ENCODE assay signal across 8 cellular contexts in the genomic region with DNA sequence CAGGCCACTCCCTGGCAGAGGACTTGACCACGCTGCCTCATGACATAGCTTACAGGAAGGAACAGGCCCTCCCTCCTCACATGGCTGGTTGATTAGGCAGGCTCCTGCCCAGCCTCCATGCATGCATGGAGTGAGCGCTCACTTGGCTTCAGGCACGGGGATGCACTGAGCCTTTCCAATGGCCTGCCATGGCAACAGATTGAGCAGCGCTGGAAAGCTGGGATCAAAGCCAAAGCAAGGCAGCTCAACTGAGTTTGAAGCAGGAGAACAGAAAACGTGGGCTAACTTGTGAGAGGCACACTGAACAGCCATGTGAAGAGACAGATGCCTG. TPM values are rescaled to one million over a fixed set of nuclear protein-coding genes. Genes with fewer than 3 reads are reported as not detected.
DNase-seq lines count a peak whose midpoint lies in the region; TF ChIP-seq lines count a peak whose summit lies in the region.

No MANE protein-coding gene starts in this region.

- no peaks in the 10 kb centered on the region for H3K79me2 ChIP-seq in hepatocyte

- H3K36me3 ChIP-seq in muscle layer of duodenum (ENCODE audit: control insufficient read depth in 1 of 2, insufficient read depth in 2 of 2, low read length in 2 of 2) = peaks cover 83 to 96% of the 10 kb centered on the region in 2 donors
- H3K36me3 ChIP-seq in hepatocyte (replicated peaks; ENCODE audit: insufficient read depth, low read depth) = no peaks in the 10 kb centered on the region

- peaks cover 7% of the 10 kb centered on the region for H3K4me1 Mint-ChIP-seq in CD14-positive monocyte

- no peak overlapping the region for H2AFZ ChIP-seq in hepatocyte

- WGBS in hepatocyte (ENCODE audit: low lambda C conversion rate, missing lambda C conversion rate) = 78% methylated on average over 5 of the region's 5 CpGs

- H3K27me3 ChIP-seq in muscle layer of duodenum (ENCODE audit: low read depth, low read length) (no peaks in the 10 kb centered on the region), hepatocyte (no peaks in the 10 kb centered on the region)

- H3K4me2 ChIP-seq in hepatocyte = no peak overlapping the region

- no peak for TF ChIP-seq CTCF in CD14-positive monocyte (IDR thresholded peaks at IDR 0.05)
- no peak for TF ChIP-seq CTCF in hepatocyte (IDR thresholded peaks at IDR 0.05; ENCODE audit: poor library complexity)

- peak overlapping the region in 4 of 7 donors; percentile 3 to 78 (median 32) for H3K27ac Mint-ChIP-seq in CD14-positive monocyte

- no peaks in the 10 kb centered on the region for H4K20me1 ChIP-seq in hepatocyte (ENCODE audit: insufficient read depth, poor library complexity, severe bottlenecking)

- no peaks in the 10 kb centered on the region for H3K9me3 ChIP-seq in muscle layer of duodenum (ENCODE audit: control insufficient read depth in 1 of 2, low read length in 2 of 2)
- no peaks in the 10 kb centered on the region for H3K9me3 ChIP-seq in hepatocyte (ENCODE audit: low read depth)

- intact Hi-C loops in CD14-positive monocyte (cut with micrococcal nuclease) = loop anchor here in 1 of 2 donors (10.0 kb wide), 1 partner anchor 51 kb away; no protein-coding TSS in a partner anchor

- H3K27me3 Mint-ChIP-seq in CD14-positive monocyte (ENCODE audit: low read depth in 3 of 3) = peaks cover 2 to 10% (median 7%) of the 10 kb centered on the region in 3 donors

- peaks cover 6 to 16% of the 10 kb centered on the region in 2 donors for H3K4me1 ChIP-seq in muscle layer of duodenum (ENCODE audit: control insufficient read depth in 1 of 2, insufficient read depth in 2 of 2, low read length in 2 of 2)
- H3K4me1 ChIP-seq in hepatocyte (ENCODE audit: insufficient read depth) = no peaks in the 10 kb centered on the region

- H3K36me3 Mint-ChIP-seq in CD14-positive monocyte = peaks cover 99 to 100% of the 10 kb centered on the region in 2 donors

- no peaks in the 10 kb centered on the region for H3K9me2 ChIP-seq in hepatocyte (replicated peaks; ENCODE audit: insufficient read depth)

- peak overlapping the region; percentile 65 for H3K27ac ChIP-seq in muscle layer of duodenum (ENCODE audit: low read length)
- H3K27ac ChIP-seq in hepatocyte = no peak overlapping the region

- H3K4me3 ChIP-seq in muscle layer of duodenum (ENCODE audit: low read depth in 1 of 2, low read length in 2 of 2) (no peak overlapping the region), hepatocyte (no peak overlapping the region)

- H3K9me3 Mint-ChIP-seq in CD14-positive monocyte = peaks cover 0 to 3% (median 0%) of the 10 kb centered on the region in 7 donors

- no peak overlapping the region for H3K4me3 Mint-ChIP-seq in CD14-positive monocyte

- no peak for DNase-seq in CD14-positive monocyte (ENCODE audit: low spot score)
- DNase-seq in NCI-H2196 treated with DMSO at 0.1 percent for 48 hours (lab: John Stamatoyannopoulos, UW; ENCODE audit: unreplicated experiment) = peak; percentile 80
- peak; percentile 91 for DNase-seq in epidermal melanocyte (ENCODE audit: insufficient read length, low spot score)
- DNase-seq in NCI-H82 (lab: John Stamatoyannopoulos, UW) = no peak
- DNase-seq in activated CD4-positive, CD25-positive, alpha-beta regulatory T cell (lab: John Stamatoyannopoulos, UW) = no peak
- no peak for DNase-seq in NCI-H2107 (lab: John Stamatoyannopoulos, UW)
- DNase-seq in hepatocyte (ENCODE audit: low spot score) = no peak

RNA-seq across cellular contexts. Expression of gene GRAMD2A, which starts 5.9 kb away (rescaled TPM):
- polyA plus RNA-seq in CD14-positive monocyte (not detected), hepatocyte (4.6 and 7.9 TPM in 2 replicates)
- 2.2 and 4.4 TPM in 2 replicates for total RNA-seq in hepatocyte

RNA-seq across cellular contexts. Expression of gene PKM, which starts 27.5 kb away (rescaled TPM):
- polyA plus RNA-seq in CD14-positive monocyte (100 to 1,000 TPM; 986 to 999 TPM), hepatocyte (376 and 403 TPM in 2 replicates)
- total RNA-seq in hepatocyte = 314 and 332 TPM in 2 replicates

Comparison
In these comparisons a context has a peak if more than half of its experiments do, and no peak if none do; other contexts are left out.
1. DNase-seq: peak in NCI-H2196 treated with DMSO at 0.1 percent for 48 hours (single experiment) and epidermal melanocyte (single experiment); none in CD14-positive monocyte (single experiment), NCI-H82 (single experiment), activated CD4-positive, CD25-positive, alpha-beta regulatory T cell (0 of 4), NCI-H2107 (single experiment) and hepatocyte (single experiment).